In the genomic region with DNA sequence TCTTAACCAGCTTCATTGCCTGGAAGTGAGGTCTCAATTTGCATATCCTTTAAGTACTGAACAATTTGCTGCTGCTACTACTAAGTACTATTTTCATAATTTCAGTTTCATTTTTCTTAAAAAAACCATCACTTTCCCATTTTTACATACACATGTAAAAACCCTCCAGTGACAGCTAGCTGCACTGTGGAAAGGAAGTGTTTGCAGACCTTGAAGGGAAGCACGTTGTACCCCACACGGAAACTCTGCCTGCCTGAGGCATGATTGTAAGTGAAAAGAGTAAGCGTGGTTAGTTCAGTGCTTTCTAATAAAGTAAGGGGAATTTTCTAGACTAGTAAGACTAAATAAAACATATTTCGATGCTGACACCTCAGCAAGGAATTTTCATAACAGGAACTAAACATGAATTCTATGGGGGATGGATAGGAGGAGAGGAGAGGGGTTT, we compare ENCODE assay signal across 1 cellular context.
A peak's percentile ranks its signal among the peaks of the same experiment; 100 is the strongest.
TF ChIP-seq lines count a peak whose summit lies in the region.

No MANE protein-coding gene starts in this region.

TF ChIP-seq in GM12878, 131 proteins besides CTCF, POLR2A, EP300 and RAD21 (continued from another document and continues in another):
- TF ChIP-seq, protein P1, sequence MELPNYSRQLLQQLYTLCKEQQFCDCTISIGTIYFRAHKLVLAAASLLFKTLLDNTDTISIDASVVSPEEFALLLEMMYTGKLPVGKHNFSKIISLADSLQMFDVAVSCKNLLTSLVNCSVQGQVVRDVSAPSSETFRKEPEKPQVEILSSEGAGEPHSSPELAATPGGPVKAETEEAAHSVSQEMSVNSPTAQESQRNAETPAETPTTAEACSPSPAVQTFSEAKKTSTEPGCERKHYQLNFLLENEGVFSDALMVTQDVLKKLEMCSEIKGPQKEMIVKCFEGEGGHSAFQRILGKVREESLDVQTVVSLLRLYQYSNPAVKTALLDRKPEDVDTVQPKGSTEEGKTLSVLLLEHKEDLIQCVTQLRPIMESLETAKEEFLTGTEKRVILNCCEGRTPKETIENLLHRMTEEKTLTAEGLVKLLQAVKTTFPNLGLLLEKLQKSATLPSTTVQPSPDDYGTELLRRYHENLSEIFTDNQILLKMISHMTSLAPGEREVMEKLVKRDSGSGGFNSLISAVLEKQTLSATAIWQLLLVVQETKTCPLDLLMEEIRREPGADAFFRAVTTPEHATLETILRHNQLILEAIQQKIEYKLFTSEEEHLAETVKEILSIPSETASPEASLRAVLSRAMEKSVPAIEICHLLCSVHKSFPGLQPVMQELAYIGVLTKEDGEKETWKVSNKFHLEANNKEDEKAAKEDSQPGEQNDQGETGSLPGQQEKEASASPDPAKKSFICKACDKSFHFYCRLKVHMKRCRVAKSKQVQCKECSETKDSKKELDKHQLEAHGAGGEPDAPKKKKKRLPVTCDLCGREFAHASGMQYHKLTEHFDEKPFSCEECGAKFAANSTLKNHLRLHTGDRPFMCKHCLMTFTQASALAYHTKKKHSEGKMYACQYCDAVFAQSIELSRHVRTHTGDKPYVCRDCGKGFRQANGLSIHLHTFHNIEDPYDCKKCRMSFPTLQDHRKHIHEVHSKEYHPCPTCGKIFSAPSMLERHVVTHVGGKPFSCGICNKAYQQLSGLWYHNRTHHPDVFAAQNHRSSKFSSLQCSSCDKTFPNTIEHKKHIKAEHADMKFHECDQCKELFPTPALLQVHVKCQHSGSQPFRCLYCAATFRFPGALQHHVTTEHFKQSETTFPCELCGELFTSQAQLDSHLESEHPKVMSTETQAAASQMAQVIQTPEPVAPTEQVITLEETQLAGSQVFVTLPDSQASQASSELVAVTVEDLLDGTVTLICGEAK (IDR thresholded peaks at IDR 0.05; ENCODE audit: borderline replicate concordance), result no peak
- TF ChIP-seq, protein P2, sequence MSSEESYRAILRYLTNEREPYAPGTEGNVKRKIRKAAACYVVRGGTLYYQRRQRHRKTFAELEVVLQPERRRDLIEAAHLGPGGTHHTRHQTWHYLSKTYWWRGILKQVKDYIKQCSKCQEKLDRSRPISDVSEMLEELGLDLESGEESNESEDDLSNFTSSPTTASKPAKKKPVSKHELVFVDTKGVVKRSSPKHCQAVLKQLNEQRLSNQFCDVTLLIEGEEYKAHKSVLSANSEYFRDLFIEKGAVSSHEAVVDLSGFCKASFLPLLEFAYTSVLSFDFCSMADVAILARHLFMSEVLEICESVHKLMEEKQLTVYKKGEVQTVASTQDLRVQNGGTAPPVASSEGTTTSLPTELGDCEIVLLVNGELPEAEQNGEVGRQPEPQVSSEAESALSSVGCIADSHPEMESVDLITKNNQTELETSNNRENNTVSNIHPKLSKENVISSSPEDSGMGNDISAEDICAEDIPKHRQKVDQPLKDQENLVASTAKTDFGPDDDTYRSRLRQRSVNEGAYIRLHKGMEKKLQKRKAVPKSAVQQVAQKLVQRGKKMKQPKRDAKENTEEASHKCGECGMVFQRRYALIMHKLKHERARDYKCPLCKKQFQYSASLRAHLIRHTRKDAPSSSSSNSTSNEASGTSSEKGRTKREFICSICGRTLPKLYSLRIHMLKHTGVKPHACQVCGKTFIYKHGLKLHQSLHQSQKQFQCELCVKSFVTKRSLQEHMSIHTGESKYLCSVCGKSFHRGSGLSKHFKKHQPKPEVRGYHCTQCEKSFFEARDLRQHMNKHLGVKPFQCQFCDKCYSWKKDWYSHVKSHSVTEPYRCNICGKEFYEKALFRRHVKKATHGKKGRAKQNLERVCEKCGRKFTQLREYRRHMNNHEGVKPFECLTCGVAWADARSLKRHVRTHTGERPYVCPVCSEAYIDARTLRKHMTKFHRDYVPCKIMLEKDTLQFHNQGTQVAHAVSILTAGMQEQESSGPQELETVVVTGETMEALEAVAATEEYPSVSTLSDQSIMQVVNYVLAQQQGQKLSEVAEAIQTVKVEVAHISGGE (CRISPR knock-in tag; IDR thresholded peaks at IDR 0.05), result no peak
- TF ChIP-seq, protein P3, sequence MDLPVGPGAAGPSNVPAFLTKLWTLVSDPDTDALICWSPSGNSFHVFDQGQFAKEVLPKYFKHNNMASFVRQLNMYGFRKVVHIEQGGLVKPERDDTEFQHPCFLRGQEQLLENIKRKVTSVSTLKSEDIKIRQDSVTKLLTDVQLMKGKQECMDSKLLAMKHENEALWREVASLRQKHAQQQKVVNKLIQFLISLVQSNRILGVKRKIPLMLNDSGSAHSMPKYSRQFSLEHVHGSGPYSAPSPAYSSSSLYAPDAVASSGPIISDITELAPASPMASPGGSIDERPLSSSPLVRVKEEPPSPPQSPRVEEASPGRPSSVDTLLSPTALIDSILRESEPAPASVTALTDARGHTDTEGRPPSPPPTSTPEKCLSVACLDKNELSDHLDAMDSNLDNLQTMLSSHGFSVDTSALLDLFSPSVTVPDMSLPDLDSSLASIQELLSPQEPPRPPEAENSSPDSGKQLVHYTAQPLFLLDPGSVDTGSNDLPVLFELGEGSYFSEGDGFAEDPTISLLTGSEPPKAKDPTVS (IDR thresholded peaks at IDR 0.05; ENCODE audit: low read depth, low read length), result no peak
- TF ChIP-seq PAX5 (IDR thresholded peaks at IDR 0.05; ENCODE audit: borderline replicate concordance, low read depth, low read length) (no peak), MEF2A (IDR thresholded peaks at IDR 0.05; ENCODE audit: insufficient read depth, low read depth, low read length) (0 out of 2 replicates have a peak, but pooled peaks have one; percentile 38), SPI1 (IDR thresholded peaks at IDR 0.05; ENCODE audit: borderline replicate concordance, insufficient read depth, low read depth, low read length) (no peak; the same call in 1 of the 2 replicates), STAT1 (conservative IDR thresholded peaks at IDR 0.05) (no peak), NFIC (IDR thresholded peaks at IDR 0.05; ENCODE audit: low read depth, low read length) (peak; percentile 51), IKZF1 (conservative IDR thresholded peaks at IDR 0.05) (no peak), CBX5 (IDR thresholded peaks at IDR 0.05; ENCODE audit: low read depth) (no peak), CHD1 (IDR thresholded peaks at IDR 0.05; ENCODE audit: low read depth, low read length) (no peak), SREBF1 (IDR thresholded peaks at IDR 0.05; ENCODE audit: low read length) (no peak), TCF12 (IDR thresholded peaks at IDR 0.05; ENCODE audit: low read depth, low read length) (no peak), SRF (IDR thresholded peaks at IDR 0.05; ENCODE audit: low read depth in 2 of 2, low read length in 2 of 2) (no peak), POU2F2 (IDR thresholded peaks at IDR 0.05; ENCODE audit: borderline replicate concordance, low read depth, low read length) (peak; percentile 71; the same call in 1 of the 3 replicates), RFX5 (IDR thresholded peaks at IDR 0.05; ENCODE audit: low read depth, low read length) (no peak), MYC (IDR thresholded peaks at IDR 0.05; ENCODE audit: insufficient read depth, insufficient read length, insufficient replicate concordance, low read length, severe bottlenecking) (no peak), SUZ12 (IDR thresholded peaks at IDR 0.05; ENCODE audit: unreplicated experiment) (no peak), ZNF274 (IDR thresholded peaks at IDR 0.05; ENCODE audit: insufficient read depth, insufficient read length) (no peak), JUND (IDR thresholded peaks at IDR 0.05; ENCODE audit: low read depth, low read length) (no peak), RAD51 (IDR thresholded peaks at IDR 0.05) (no peak), GABPA (IDR thresholded peaks at IDR 0.05; ENCODE audit: low read depth) (no peak; the same call in 1 of the 2 replicates), HDAC6 (IDR thresholded peaks at IDR 0.05; ENCODE audit: unreplicated experiment) (no peak), CREB1 (IDR thresholded peaks at IDR 0.05; ENCODE audit: low read depth) (no peak), ZSCAN29 (IDR thresholded peaks at IDR 0.05) (no peak), STAT3 (IDR thresholded peaks at IDR 0.05; ENCODE audit: low read depth, low read length) (no peak), TBL1XR1 (IDR thresholded peaks at IDR 0.05; ENCODE audit: low read depth, low read length) (no peak), SIN3A (IDR thresholded peaks at IDR 0.05; ENCODE audit: low read depth, low read length) (no peak), NFYA (IDR thresholded peaks at IDR 0.05; ENCODE audit: borderline replicate concordance, low read depth, low read length) (no peak), GATAD2B (conservative IDR thresholded peaks at IDR 0.05; ENCODE audit: low read depth) (no peak), SMARCA5 (IDR thresholded peaks at IDR 0.05) (no peak), SUPT20H (IDR thresholded peaks at IDR 0.05; ENCODE audit: borderline replicate concordance, control insufficient read depth, low read depth, low read length) (no peak)
- TF ChIP-seq, protein P4, sequence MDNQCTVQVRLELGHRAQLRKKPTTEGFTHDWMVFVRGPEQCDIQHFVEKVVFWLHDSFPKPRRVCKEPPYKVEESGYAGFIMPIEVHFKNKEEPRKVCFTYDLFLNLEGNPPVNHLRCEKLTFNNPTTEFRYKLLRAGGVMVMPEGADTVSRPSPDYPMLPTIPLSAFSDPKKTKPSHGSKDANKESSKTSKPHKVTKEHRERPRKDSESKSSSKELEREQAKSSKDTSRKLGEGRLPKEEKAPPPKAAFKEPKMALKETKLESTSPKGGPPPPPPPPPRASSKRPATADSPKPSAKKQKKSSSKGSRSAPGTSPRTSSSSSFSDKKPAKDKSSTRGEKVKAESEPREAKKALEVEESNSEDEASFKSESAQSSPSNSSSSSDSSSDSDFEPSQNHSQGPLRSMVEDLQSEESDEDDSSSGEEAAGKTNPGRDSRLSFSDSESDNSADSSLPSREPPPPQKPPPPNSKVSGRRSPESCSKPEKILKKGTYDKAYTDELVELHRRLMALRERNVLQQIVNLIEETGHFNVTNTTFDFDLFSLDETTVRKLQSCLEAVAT (IDR thresholded peaks at IDR 0.05), result no peak
- TF ChIP-seq, protein P5, sequence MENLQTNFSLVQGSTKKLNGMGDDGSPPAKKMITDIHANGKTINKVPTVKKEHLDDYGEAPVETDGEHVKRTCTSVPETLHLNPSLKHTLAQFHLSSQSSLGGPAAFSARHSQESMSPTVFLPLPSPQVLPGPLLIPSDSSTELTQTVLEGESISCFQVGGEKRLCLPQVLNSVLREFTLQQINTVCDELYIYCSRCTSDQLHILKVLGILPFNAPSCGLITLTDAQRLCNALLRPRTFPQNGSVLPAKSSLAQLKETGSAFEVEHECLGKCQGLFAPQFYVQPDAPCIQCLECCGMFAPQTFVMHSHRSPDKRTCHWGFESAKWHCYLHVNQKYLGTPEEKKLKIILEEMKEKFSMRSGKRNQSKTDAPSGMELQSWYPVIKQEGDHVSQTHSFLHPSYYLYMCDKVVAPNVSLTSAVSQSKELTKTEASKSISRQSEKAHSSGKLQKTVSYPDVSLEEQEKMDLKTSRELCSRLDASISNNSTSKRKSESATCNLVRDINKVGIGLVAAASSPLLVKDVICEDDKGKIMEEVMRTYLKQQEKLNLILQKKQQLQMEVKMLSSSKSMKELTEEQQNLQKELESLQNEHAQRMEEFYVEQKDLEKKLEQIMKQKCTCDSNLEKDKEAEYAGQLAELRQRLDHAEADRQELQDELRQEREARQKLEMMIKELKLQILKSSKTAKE (IDR thresholded peaks at IDR 0.05; ENCODE audit: low read depth, poor library complexity, severe bottlenecking), result no peak
- TF ChIP-seq, protein P6, sequence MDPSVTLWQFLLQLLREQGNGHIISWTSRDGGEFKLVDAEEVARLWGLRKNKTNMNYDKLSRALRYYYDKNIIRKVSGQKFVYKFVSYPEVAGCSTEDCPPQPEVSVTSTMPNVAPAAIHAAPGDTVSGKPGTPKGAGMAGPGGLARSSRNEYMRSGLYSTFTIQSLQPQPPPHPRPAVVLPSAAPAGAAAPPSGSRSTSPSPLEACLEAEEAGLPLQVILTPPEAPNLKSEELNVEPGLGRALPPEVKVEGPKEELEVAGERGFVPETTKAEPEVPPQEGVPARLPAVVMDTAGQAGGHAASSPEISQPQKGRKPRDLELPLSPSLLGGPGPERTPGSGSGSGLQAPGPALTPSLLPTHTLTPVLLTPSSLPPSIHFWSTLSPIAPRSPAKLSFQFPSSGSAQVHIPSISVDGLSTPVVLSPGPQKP (IDR thresholded peaks at IDR 0.05; ENCODE audit: low read depth, low read length), result no peak
- TF ChIP-seq, protein P7, sequence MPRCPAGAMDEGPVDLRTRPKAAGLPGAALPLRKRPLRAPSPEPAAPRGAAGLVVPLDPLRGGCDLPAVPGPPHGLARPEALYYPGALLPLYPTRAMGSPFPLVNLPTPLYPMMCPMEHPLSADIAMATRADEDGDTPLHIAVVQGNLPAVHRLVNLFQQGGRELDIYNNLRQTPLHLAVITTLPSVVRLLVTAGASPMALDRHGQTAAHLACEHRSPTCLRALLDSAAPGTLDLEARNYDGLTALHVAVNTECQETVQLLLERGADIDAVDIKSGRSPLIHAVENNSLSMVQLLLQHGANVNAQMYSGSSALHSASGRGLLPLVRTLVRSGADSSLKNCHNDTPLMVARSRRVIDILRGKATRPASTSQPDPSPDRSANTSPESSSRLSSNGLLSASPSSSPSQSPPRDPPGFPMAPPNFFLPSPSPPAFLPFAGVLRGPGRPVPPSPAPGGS (IDR thresholded peaks at IDR 0.05; ENCODE audit: borderline replicate concordance, insufficient read depth, low read depth, low read length, poor library complexity, severe bottlenecking), result no peak
- TF ChIP-seq, protein P8, sequence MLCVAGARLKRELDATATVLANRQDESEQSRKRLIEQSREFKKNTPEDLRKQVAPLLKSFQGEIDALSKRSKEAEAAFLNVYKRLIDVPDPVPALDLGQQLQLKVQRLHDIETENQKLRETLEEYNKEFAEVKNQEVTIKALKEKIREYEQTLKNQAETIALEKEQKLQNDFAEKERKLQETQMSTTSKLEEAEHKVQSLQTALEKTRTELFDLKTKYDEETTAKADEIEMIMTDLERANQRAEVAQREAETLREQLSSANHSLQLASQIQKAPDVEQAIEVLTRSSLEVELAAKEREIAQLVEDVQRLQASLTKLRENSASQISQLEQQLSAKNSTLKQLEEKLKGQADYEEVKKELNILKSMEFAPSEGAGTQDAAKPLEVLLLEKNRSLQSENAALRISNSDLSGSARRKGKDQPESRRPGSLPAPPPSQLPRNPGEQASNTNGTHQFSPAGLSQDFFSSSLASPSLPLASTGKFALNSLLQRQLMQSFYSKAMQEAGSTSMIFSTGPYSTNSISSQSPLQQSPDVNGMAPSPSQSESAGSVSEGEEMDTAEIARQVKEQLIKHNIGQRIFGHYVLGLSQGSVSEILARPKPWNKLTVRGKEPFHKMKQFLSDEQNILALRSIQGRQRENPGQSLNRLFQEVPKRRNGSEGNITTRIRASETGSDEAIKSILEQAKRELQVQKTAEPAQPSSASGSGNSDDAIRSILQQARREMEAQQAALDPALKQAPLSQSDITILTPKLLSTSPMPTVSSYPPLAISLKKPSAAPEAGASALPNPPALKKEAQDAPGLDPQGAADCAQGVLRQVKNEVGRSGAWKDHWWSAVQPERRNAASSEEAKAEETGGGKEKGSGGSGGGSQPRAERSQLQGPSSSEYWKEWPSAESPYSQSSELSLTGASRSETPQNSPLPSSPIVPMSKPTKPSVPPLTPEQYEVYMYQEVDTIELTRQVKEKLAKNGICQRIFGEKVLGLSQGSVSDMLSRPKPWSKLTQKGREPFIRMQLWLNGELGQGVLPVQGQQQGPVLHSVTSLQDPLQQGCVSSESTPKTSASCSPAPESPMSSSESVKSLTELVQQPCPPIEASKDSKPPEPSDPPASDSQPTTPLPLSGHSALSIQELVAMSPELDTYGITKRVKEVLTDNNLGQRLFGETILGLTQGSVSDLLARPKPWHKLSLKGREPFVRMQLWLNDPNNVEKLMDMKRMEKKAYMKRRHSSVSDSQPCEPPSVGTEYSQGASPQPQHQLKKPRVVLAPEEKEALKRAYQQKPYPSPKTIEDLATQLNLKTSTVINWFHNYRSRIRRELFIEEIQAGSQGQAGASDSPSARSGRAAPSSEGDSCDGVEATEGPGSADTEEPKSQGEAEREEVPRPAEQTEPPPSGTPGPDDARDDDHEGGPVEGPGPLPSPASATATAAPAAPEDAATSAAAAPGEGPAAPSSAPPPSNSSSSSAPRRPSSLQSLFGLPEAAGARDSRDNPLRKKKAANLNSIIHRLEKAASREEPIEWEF (IDR thresholded peaks at IDR 0.05; ENCODE audit: insufficient replicate concordance, low read depth, low read length), result no peak
